Comparison of ENCODE assay signal across 12 cellular contexts in the genomic region with DNA sequence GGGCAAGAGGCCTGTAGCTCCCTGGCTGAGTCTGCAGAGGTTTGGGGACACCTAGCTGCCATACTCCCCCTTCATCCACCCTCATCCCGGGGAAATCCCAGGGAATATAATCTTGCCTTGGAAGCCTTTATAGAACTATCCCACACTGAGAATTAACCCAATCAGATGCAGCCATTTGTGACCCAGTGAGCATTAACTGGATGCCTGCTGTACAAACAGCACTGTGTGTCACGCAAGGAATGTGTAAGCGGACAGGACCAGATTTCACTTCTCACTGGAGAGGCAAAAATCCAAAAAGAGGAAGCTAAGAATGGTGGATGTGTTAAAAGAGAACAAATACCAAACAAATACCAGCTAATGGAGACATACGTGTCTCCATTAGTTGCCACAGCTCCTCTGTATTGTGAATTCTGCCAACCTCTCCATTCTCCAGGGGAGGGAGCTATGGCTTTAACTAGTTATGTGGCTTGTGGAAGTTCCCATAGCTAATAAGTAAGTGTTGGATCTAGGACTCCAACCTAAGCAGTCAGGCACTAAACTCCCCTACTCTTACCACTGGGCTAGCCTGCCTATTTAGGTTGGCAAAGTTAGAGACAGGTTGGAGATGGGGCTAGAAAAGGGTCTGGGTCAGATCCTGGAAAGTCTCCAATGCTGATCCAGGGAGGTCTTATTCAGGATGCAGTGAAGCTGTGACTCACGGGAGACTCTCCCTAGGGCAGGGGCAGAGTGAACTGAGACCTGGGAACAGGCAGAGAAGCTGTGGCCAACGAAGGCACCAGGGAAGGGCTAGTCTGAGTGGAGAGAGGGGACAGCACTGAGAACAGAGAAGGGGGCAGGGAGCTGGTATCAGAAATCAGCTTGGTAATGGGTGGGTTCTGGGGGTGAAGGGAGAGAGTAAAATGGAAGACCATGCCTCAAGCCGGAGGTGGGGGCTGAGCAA. TPM values are rescaled to one million over a fixed set of nuclear protein-coding genes. Genes with fewer than 3 reads are reported as not detected.
DNase-seq lines count a peak whose midpoint lies in the region; TF ChIP-seq lines count a peak whose summit lies in the region.
"Had no signal": no experiment of that assay in that cellular context is flagged by ENCODE, and none has a peak within 500 bp of the region (broad histone marks: within the 10 kb centered on the region; RNA-seq: fewer than 3 reads in every experiment).

No MANE protein-coding gene starts in this region.

- DNase-seq in 8988T = peak; percentile 64
- DNase-seq in amniotic epithelial cell (ENCODE audit: low read depth) = peak; percentile 18
- DNase-seq in kidney tubule cell (ENCODE audit: low spot score) = peak; percentile 42
- DNase-seq in T-helper 2 cell = no peak
- DNase-seq in cortex of kidney (lab: John Stamatoyannopoulos, UW) = no peak
- DNase-seq in tibial nerve (ENCODE audit: low spot score in 2 of 2) = no peak
- DNase-seq in NCI-H2171 treated with DMSO at 0.1 percent for 48 hours (lab: John Stamatoyannopoulos, UW) = no peak
- DNase-seq: KBM-7 had no signal

- no peak overlapping the region for H3K4me3 ChIP-seq in tibial nerve
- H3K4me3 ChIP-seq: ovary had no signal

- TF ChIP-seq EP300 in Ishikawa (IDR thresholded peaks at IDR 0.05; ENCODE audit: borderline replicate concordance) (no peak), tibial nerve (IDR thresholded peaks at IDR 0.05) (no peak)

- peak; percentile 60 for TF ChIP-seq RAD21 in Ishikawa (IDR thresholded peaks at IDR 0.05; ENCODE audit: low read depth)

- H3K27ac ChIP-seq in tibial nerve = no peak overlapping the region
- H3K27ac ChIP-seq: ovary had no signal

- H3K4me1 ChIP-seq in tibial nerve = peaks cover 0 to 16% (median 0%) of the 10 kb centered on the region in 4 donors

- no peaks in the 10 kb centered on the region for H3K36me3 ChIP-seq in tibial nerve
- H3K36me3 ChIP-seq: ovary had no signal

- H3K27me3 ChIP-seq in tibial nerve = peaks cover 0 to 32% of the 10 kb centered on the region in 2 donors
- H3K27me3 ChIP-seq: ovary had no signal

- no peaks in the 10 kb centered on the region for H3K9me3 ChIP-seq in tibial nerve
- H3K9me3 ChIP-seq: ovary had no signal

- 61 to 68% methylated on average over 7 of the region's 7 CpGs for WGBS in tibial nerve, 2 donors

- no peak for TF ChIP-seq CTCF in tibial nerve (IDR thresholded peaks at IDR 0.05)

- TF ChIP-seq POLR2A in tibial nerve (IDR thresholded peaks at IDR 0.05) = no peak

TF ChIP-seq in Ishikawa, 13 proteins besides CTCF, POLR2A, EP300 and RAD21:
- TF ChIP-seq FOXM1 (IDR thresholded peaks at IDR 0.05; ENCODE audit: borderline replicate concordance, low read depth) (no peak), TCF12 (IDR thresholded peaks at IDR 0.05; ENCODE audit: low read depth) (no peak), TEAD4 (IDR thresholded peaks at IDR 0.05) (no peak), ZBTB7A (IDR thresholded peaks at IDR 0.05; ENCODE audit: low read depth) (no peak), TAF1 (IDR thresholded peaks at IDR 0.05; ENCODE audit: low read depth) (no peak), EGR1 (IDR thresholded peaks at IDR 0.05) (no peak), CEBPB (IDR thresholded peaks at IDR 0.05) (no peak), NFIC (IDR thresholded peaks at IDR 0.05) (no peak), CREB1 (IDR thresholded peaks at IDR 0.05; ENCODE audit: low read depth) (no peak), YY1 (IDR thresholded peaks at IDR 0.05; ENCODE audit: low read depth) (no peak)
- TF ChIP-seq, protein P1, sequence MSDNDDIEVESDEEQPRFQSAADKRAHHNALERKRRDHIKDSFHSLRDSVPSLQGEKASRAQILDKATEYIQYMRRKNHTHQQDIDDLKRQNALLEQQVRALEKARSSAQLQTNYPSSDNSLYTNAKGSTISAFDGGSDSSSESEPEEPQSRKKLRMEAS (IDR thresholded peaks at IDR 0.05) = no peak
- TF ChIP-seq, protein P2, sequence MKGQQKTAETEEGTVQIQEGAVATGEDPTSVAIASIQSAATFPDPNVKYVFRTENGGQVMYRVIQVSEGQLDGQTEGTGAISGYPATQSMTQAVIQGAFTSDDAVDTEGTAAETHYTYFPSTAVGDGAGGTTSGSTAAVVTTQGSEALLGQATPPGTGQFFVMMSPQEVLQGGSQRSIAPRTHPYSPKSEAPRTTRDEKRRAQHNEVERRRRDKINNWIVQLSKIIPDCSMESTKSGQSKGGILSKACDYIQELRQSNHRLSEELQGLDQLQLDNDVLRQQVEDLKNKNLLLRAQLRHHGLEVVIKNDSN (IDR thresholded peaks at IDR 0.05) = no peak
- TF ChIP-seq, protein P3, sequence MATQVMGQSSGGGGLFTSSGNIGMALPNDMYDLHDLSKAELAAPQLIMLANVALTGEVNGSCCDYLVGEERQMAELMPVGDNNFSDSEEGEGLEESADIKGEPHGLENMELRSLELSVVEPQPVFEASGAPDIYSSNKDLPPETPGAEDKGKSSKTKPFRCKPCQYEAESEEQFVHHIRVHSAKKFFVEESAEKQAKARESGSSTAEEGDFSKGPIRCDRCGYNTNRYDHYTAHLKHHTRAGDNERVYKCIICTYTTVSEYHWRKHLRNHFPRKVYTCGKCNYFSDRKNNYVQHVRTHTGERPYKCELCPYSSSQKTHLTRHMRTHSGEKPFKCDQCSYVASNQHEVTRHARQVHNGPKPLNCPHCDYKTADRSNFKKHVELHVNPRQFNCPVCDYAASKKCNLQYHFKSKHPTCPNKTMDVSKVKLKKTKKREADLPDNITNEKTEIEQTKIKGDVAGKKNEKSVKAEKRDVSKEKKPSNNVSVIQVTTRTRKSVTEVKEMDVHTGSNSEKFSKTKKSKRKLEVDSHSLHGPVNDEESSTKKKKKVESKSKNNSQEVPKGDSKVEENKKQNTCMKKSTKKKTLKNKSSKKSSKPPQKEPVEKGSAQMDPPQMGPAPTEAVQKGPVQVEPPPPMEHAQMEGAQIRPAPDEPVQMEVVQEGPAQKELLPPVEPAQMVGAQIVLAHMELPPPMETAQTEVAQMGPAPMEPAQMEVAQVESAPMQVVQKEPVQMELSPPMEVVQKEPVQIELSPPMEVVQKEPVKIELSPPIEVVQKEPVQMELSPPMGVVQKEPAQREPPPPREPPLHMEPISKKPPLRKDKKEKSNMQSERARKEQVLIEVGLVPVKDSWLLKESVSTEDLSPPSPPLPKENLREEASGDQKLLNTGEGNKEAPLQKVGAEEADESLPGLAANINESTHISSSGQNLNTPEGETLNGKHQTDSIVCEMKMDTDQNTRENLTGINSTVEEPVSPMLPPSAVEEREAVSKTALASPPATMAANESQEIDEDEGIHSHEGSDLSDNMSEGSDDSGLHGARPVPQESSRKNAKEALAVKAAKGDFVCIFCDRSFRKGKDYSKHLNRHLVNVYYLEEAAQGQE (IDR thresholded peaks at IDR 0.05; ENCODE audit: low read depth) = no peak

RNA-seq across cellular contexts. Expression of a gene that starts 2.5 kb away (rescaled TPM):
- 1 to 10 TPM in 1 of 4 donors, under 1 TPM in 2, not detected in 1; 0.30 to 1.2 (median 0.42) TPM for total RNA-seq in tibial nerve
- total RNA-seq: activated T-helper 2 cell treated with anti-CD3 and anti-CD28 coated beads, Interferon-gamma antibody, Interleukin-2, Interleukin-4, amounts not matched to agents 10 μg/mL and 5 μg/mL and 100 μg/mL, durations not matched to agents 14 hours and 24 hours and 36 hours had no signal

RNA-seq across cellular contexts. Expression of a gene that starts 35.5 kb away (rescaled TPM):
- not detected for total RNA-seq in tibial nerve
- total RNA-seq: activated T-helper 2 cell treated with anti-CD3 and anti-CD28 coated beads, Interferon-gamma antibody, Interleukin-2, Interleukin-4, amounts not matched to agents 10 μg/mL and 5 μg/mL and 100 μg/mL, durations not matched to agents 14 hours and 24 hours and 36 hours; B cell; ovary had no signal

RNA-seq across cellular contexts. Expression of a gene that starts 55.2 kb away (rescaled TPM):
- 1 to 10 TPM; 1.3 to 2.7 (median 1.9) TPM for total RNA-seq in tibial nerve

Comparison
In these comparisons a context has a peak if more than half of its experiments do, and no peak if none do; other contexts are left out.
1. DNase-seq: peak in 8988T (single experiment), amniotic epithelial cell (single experiment) and kidney tubule cell (single experiment); none in T-helper 2 cell (0 of 5), cortex of kidney (single experiment), tibial nerve (0 of 2) and NCI-H2171 treated with DMSO at 0.1 percent for 48 hours (single experiment).